8 cellular contexts compared by ENCODE assay signal in genomic region chr15:57640935-57641682, GRCh38. TPM values are rescaled to one million over a fixed set of nuclear protein-coding genes. Genes with fewer than 3 reads are reported as not detected.
DNase-seq lines count a peak whose midpoint lies in the region; ATAC-seq and TF ChIP-seq lines count a peak whose summit lies in the region.

No MANE protein-coding gene starts in this region.

- in situ Hi-C loops in astrocyte of the cerebellum (cut with HindIII; ENCODE audit: low sequenced_read_pairs), result no loop called here

- no peak overlapping the region for H3K4me3 ChIP-seq in astrocyte of the cerebellum (ENCODE audit: low read depth, low read length)
- no peak overlapping the region for H3K4me3 ChIP-seq in coronary artery

- peak; percentile 86 for ATAC-seq in left lobe of liver
- ATAC-seq in HG03521 (IDR thresholded peaks at IDR 0.05; ENCODE audit: unreplicated experiment), result no peak

- peak; percentile 34 for DNase-seq in activated CD4-positive, alpha-beta T cell treated with anti-CD3 and anti-CD28 coated beads for 48 hours
- no peak for DNase-seq in activated CD4-positive, alpha-beta T cell treated with anti-CD3 and anti-CD28 coated beads for 4 hours
- DNase-seq in LHCN-M2 (ENCODE audit: low read depth) (peak; percentile 24), astrocyte of the cerebellum (ENCODE audit: low read depth) (no peak), left lobe of liver (ENCODE audit: low spot score) (no peak), coronary artery (ENCODE audit: low spot score) (no peak), 8988T (no peak)

- no peak overlapping the region for H3K27ac ChIP-seq in coronary artery

- TF ChIP-seq CTCF in astrocyte of the cerebellum (IDR thresholded peaks at IDR 0.05; ENCODE audit: low read depth, low read length, missing control alignments) (peak; percentile 46), coronary artery (IDR thresholded peaks at IDR 0.05) (no peak)

RNA-seq across cellular contexts. Expression of gene MYZAP, which starts 49.4 kb away (rescaled TPM):
- total RNA-seq in LHCN-M2 (2014; rRNA removed) (0.06 TPM in 1 of 2 replicates, not detected in the other), left lobe of liver (0.58 TPM)
- polyA plus RNA-seq in LHCN-M2 (2012), result 0.39 TPM

Comparison
In these comparisons a context has a peak if more than half of its experiments do, and no peak if none do; other contexts are left out.
1. DNase-seq: peak in activated CD4-positive, alpha-beta T cell treated with anti-CD3 and anti-CD28 coated beads for 48 hours (single experiment) and LHCN-M2 (single experiment); none in activated CD4-positive, alpha-beta T cell treated with anti-CD3 and anti-CD28 coated beads for 4 hours (0 of 2), astrocyte of the cerebellum (single experiment), left lobe of liver (single experiment), coronary artery (single experiment) and 8988T (single experiment).